In the genomic region with DNA sequence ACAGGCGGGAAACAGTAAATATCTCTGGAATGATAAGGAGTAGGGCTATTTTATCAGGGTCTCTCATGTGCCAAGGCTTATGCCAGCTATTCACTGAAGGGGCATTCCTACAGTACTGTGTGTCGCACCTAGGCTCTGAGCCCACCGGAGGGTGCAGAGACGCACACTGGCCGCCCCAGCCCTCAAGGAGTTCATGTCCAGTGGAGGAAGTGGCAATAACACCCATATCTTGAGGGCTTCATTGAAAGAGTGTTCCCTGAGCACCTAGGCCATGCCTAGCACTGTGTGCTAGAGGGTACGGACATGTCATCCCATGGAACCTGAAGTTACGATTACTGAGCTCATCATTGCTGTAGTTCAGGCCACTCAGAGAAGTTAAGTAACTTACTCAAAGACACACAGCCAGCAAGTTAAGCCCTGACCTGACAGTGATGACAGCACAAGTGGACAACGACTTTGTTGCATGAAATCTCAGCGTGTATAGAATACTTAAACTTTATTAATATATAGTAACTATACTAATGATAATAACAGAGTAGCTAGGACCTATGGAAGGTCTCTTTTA, we compare ENCODE assay signal across 1 cellular context.
TF ChIP-seq lines count a peak whose summit lies in the region.

No MANE protein-coding gene starts in this region.

TF ChIP-seq in A549, 52 proteins besides CTCF, POLR2A, EP300 and RAD21 (continued from another document):
- TF ChIP-seq TFCP2L1 (CRISPR knock-in tag; IDR thresholded peaks at IDR 0.05) = no peak
- TF ChIP-seq, protein P1, sequence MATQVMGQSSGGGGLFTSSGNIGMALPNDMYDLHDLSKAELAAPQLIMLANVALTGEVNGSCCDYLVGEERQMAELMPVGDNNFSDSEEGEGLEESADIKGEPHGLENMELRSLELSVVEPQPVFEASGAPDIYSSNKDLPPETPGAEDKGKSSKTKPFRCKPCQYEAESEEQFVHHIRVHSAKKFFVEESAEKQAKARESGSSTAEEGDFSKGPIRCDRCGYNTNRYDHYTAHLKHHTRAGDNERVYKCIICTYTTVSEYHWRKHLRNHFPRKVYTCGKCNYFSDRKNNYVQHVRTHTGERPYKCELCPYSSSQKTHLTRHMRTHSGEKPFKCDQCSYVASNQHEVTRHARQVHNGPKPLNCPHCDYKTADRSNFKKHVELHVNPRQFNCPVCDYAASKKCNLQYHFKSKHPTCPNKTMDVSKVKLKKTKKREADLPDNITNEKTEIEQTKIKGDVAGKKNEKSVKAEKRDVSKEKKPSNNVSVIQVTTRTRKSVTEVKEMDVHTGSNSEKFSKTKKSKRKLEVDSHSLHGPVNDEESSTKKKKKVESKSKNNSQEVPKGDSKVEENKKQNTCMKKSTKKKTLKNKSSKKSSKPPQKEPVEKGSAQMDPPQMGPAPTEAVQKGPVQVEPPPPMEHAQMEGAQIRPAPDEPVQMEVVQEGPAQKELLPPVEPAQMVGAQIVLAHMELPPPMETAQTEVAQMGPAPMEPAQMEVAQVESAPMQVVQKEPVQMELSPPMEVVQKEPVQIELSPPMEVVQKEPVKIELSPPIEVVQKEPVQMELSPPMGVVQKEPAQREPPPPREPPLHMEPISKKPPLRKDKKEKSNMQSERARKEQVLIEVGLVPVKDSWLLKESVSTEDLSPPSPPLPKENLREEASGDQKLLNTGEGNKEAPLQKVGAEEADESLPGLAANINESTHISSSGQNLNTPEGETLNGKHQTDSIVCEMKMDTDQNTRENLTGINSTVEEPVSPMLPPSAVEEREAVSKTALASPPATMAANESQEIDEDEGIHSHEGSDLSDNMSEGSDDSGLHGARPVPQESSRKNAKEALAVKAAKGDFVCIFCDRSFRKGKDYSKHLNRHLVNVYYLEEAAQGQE (IDR thresholded peaks at IDR 0.05) = no peak
TF ChIP-seq in A549: peak in this region for 1.
